Comparison of ENCODE assay signal across 8 cellular contexts in genomic region chr13:99087130-99087953, GRCh38.
A peak's percentile ranks its signal among the peaks of the same experiment; 100 is the strongest.
DNase-seq lines count a peak whose midpoint lies in the region; ATAC-seq and TF ChIP-seq lines count a peak whose summit lies in the region.

No MANE protein-coding gene starts in this region.

- no TSS peak for BruUV-seq in IMR-90 (replicated peaks; lab: Mats Ljungman, UMichigan)

- CTCF ChIA-PET in IMR-90 (lab: Yijun Ruan, JAX), result no interaction called here

- 1% methylated on average over 30 of the region's 89 CpGs; no CpG with 5 or more reads in 1 of the 2 experiments for WGBS in IMR-90 (ENCODE audit: extremely low coverage in 2 of 2, insufficient read length in 1 of 2), 2 experiments

- H3K4me1 ChIP-seq in IMR-90 (ENCODE audit: control insufficient read depth, insufficient read depth, low read length) (no peaks in the 10 kb centered on the region), Peyer's patch (peaks cover 0 to 17% (median 3%) of the 10 kb centered on the region in 4 donors)

- H3K9me3 Mint-ChIP-seq in natural killer cell, result no peaks in the 10 kb centered on the region

- H3K4me3 ChIP-seq in IMR-90 (ENCODE audit: insufficient read depth, low read depth, low read length) (peak overlapping the region; percentile 71), Peyer's patch (peak overlapping the region; percentile 70 to 95 (median 87))

- 0 out of 2 replicates have a peak overlapping the region, but pooled peaks have one; percentile 15 for H3K23ac ChIP-seq in IMR-90 (ENCODE audit: low read depth, low read length)

- H4K8ac ChIP-seq in IMR-90 (ENCODE audit: low read depth in 2 of 2, low read length in 2 of 2), result peak overlapping the region in 1 of 2 experiments; percentile 53; a peak in 1 of 4 replicates

- H3K27ac Mint-ChIP-seq in natural killer cell, result peak overlapping the region; percentile 95 to 100

- peak overlapping the region; percentile 98 for H3K4me3 Mint-ChIP-seq in natural killer cell

- dilution Hi-C loops in IMR-90 (cut with HindIII; ENCODE audit: low sequenced_read_pairs, unreplicated experiment), result no loop called here

- H3K79me1 ChIP-seq in IMR-90 (ENCODE audit: low read depth in 1 of 2, low read length in 2 of 2), result peaks cover 0 to 9% of the 10 kb centered on the region in 2 experiments; a peak in 1 of 4 replicates

- ATAC-seq in GM21529 (IDR thresholded peaks at IDR 0.05; ENCODE audit: unreplicated experiment), result peak; percentile 82
- ATAC-seq in IMR-90 (ENCODE audit: low read depth), result peak; percentile 90
- peak; percentile 68 to 84 (median 76) for ATAC-seq in natural killer cell

- H2BK15ac ChIP-seq in IMR-90 (ENCODE audit: low read depth, low read length), result no peak overlapping the region

- H3K9me1 ChIP-seq in IMR-90 (ENCODE audit: insufficient read depth, low read length), result peaks cover 5% of the 10 kb centered on the region; the same call in 1 of the 2 replicates

- in situ Hi-C loops in IMR-90 (cut with MboI; ENCODE audit: low sequenced_read_pairs), result no loop called here

- H2BK120ac ChIP-seq in IMR-90 (ENCODE audit: low read depth, low read length), result no peak overlapping the region

- TF ChIP-seq RAD21 in IMR-90 (IDR thresholded peaks at IDR 0.05; ENCODE audit: low read length), result no peak

- POLR2A ChIA-PET in IMR-90 (lab: Charles Lee; ENCODE audit: unreplicated experiment), result no interaction called here

- H3K36me3 Mint-ChIP-seq in natural killer cell, result no peaks in the 10 kb centered on the region

- no peak overlapping the region for H3K56ac ChIP-seq in IMR-90 (ENCODE audit: extremely low read depth, insufficient read depth, low read length)

- H3K27me3 ChIP-seq in IMR-90 (ENCODE audit: control insufficient read depth, insufficient read depth, low read length) (peaks cover 12% of the 10 kb centered on the region; the same call in 1 of the 2 replicates), Peyer's patch (no peaks in the 10 kb centered on the region)

- H3K4me2 ChIP-seq in IMR-90 (ENCODE audit: low read depth, low read length), result peak overlapping the region; percentile 81

- no peaks in the 10 kb centered on the region for H3K9me3 ChIP-seq in IMR-90 (ENCODE audit: control insufficient read depth, insufficient read depth, low read length)
- no peaks in the 10 kb centered on the region for H3K9me3 ChIP-seq in Peyer's patch

- H3K36me3 ChIP-seq in IMR-90 (ENCODE audit: control insufficient read depth, insufficient read depth, low read length) (no peaks in the 10 kb centered on the region), Peyer's patch (no peaks in the 10 kb centered on the region)

- peaks cover 26 to 28% of the 10 kb centered on the region in 2 donors for H3K4me1 Mint-ChIP-seq in natural killer cell

- H3K27ac ChIP-seq in IMR-90 (ENCODE audit: insufficient read depth, low read length) (no peak overlapping the region; the same call in 1 of the 2 replicates), Peyer's patch (peak overlapping the region; percentile 90 to 96 (median 92))

- H3K14ac ChIP-seq in IMR-90 (replicated peaks; ENCODE audit: low read depth, low read length), result no peak overlapping the region

- TF ChIP-seq CTCF in IMR-90 (conservative IDR thresholded peaks at IDR 0.05; ENCODE audit: low read depth, low read length), result 0 out of 2 replicates have a peak, but pooled peaks have one; percentile 4
- peak; percentile 13 to 40 (median 27) for TF ChIP-seq CTCF in Peyer's patch (IDR thresholded peaks at IDR 0.05)
- peak; percentile 38 for TF ChIP-seq CTCF in natural killer cell (IDR thresholded peaks at IDR 0.05)

- no peak overlapping the region for H2BK5ac ChIP-seq in IMR-90 (ENCODE audit: low read depth, low read length, poor library complexity, severe bottlenecking)

- no peak overlapping the region for H3K9ac ChIP-seq in IMR-90 (ENCODE audit: low read depth, low read length)

- peak overlapping the region; percentile 99 for H2AFZ ChIP-seq in IMR-90 (replicated peaks; ENCODE audit: low read length, poor library complexity)

- DNase-seq in DMS 273 treated with DMSO at 0.1 percent for 48 hours (lab: John Stamatoyannopoulos, UW) (peak; percentile 41), IMR-90 (peak; percentile 59), Peyer's patch (peak; percentile 90 to 96 (median 95)), fibroblast of peridontal ligament (ENCODE audit: extremely low read depth) (peak; percentile 74), natural killer cell (peak; percentile 86)
- peak; percentile 91 for DNase-seq in activated T-helper 9 cell treated with anti-CD3 and anti-CD28 coated beads, Interleukin-2, amount 50 U/mL, for 16 hours (ENCODE audit: low read depth)
- DNase-seq in stimulated activated naive CD4-positive, alpha-beta T cell (lab: John Stamatoyannopoulos, UW), result peak; percentile 86 to 91 (median 90)

- H2AK9ac ChIP-seq in IMR-90 (replicated peaks; ENCODE audit: low read depth, low read length, poor library complexity), result peak overlapping the region; percentile 90

- no peak overlapping the region for H3K18ac ChIP-seq in IMR-90 (ENCODE audit: low read depth, low read length)

- H4K5ac ChIP-seq in IMR-90 (ENCODE audit: low read depth, low read length), result no peak overlapping the region

- H2AK5ac ChIP-seq in IMR-90 (ENCODE audit: low read depth, low read length), result no peak overlapping the region

- no peak overlapping the region for H4K91ac ChIP-seq in IMR-90 (ENCODE audit: insufficient read depth, low read depth, low read length)

- H4K20me1 ChIP-seq in IMR-90 (ENCODE audit: insufficient read depth, low read length), result no peaks in the 10 kb centered on the region

- H2BK20ac ChIP-seq in IMR-90 (ENCODE audit: low read depth, low read length), result peak overlapping the region; percentile 11; the same call in 1 of the 2 replicates

- intact Hi-C loops in IMR-90 (cut with micrococcal nuclease), result loop anchor here (10.0 kb wide), 1 partner anchor 177 kb away; no protein-coding TSS in a partner anchor
- intact Hi-C loops in natural killer cell (cut with micrococcal nuclease), result loop anchor here (1.0 to 5.0 kb wide), 4 partner anchors 41 to 185 kb away; partner anchors contain the start of gene UBAC2

- TF ChIP-seq POLR2A in IMR-90 (IDR thresholded peaks at IDR 0.05; ENCODE audit: low read depth, low read length) (no peak), Peyer's patch (IDR thresholded peaks at IDR 0.05) (peak; percentile 72 to 82)

- H3K27me3 Mint-ChIP-seq in natural killer cell (ENCODE audit: low read depth in 2 of 2), result peaks cover 8 to 13% of the 10 kb centered on the region in 2 donors

- no peak overlapping the region for H3K4ac ChIP-seq in IMR-90 (ENCODE audit: low read depth, low read length)

TF ChIP-seq in IMR-90, 13 proteins besides CTCF, POLR2A, EP300 and RAD21:
- TF ChIP-seq MAZ (IDR thresholded peaks at IDR 0.05; ENCODE audit: borderline replicate concordance, low read depth, low read length), result peak; percentile 31; the same call in 1 of the 2 replicates
- TF ChIP-seq ELK1 (IDR thresholded peaks at IDR 0.05; ENCODE audit: borderline replicate concordance, low read depth, low read length), result no peak
- TF ChIP-seq RFX5 (IDR thresholded peaks at IDR 0.05; ENCODE audit: low read depth, low read length), result no peak
- TF ChIP-seq CHD1 (IDR thresholded peaks at IDR 0.05; ENCODE audit: low read depth, low read length), result no peak
- TF ChIP-seq USF2 (IDR thresholded peaks at IDR 0.05; ENCODE audit: low read depth, low read length), result peak; percentile 23; the same call in 1 of the 2 replicates
- TF ChIP-seq FOS (IDR thresholded peaks at IDR 0.05; ENCODE audit: low read depth, low read length), result no peak
- no peak for TF ChIP-seq CEBPB (IDR thresholded peaks at IDR 0.05; ENCODE audit: low read depth, low read length)
- TF ChIP-seq MAFK (IDR thresholded peaks at IDR 0.05; ENCODE audit: low read depth, low read length), result no peak
- TF ChIP-seq BHLHE40 (IDR thresholded peaks at IDR 0.05; ENCODE audit: low read depth, low read length), result no peak
- no peak for TF ChIP-seq MXI1 (IDR thresholded peaks at IDR 0.05; ENCODE audit: borderline replicate concordance, low read depth, low read length)
TF ChIP-seq in IMR-90: peak in this region for 2.

Comparison
In these comparisons a context has a peak if more than half of its experiments do, and no peak if none do; other contexts are left out.
1. DNase-seq: peak in every context shown above with its lines; median percentile 95 in Peyer's patch; 91 in activated T-helper 9 cell treated with anti-CD3 and anti-CD28 coated beads, Interleukin-2, amount 50 U/mL, for 16 hours; 90 in stimulated activated naive CD4-positive, alpha-beta T cell; 86 in natural killer cell; 74 in fibroblast of peridontal ligament; 59 in IMR-90; 41 in DMS 273 treated with DMSO at 0.1 percent for 48 hours.